In the genomic region with DNA sequence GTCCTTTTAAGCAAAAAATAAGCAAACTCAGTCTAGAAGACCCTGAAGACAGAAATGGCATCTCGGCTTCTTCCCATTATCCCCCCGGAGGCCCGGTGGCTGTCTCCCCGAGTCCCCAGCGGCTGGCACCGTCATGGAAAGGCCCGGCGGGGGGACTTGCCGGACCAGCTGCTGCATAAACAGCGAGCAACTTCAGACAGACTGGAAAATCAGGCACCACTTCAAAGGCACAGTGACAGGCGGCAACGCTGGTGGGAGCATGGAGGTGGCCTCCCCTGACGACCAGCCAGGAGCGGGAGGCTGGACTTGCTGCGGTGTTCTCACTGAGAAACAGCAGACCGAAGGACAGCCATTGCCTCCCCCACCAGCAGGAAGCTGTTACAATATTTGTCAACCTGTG, we compare ENCODE assay signal across 14 cellular contexts.
DNase-seq lines count a peak whose midpoint lies in the region; ATAC-seq lines count a peak whose summit lies in the region.
"Had no signal": no experiment of that assay in that cellular context is flagged by ENCODE, and none has a peak within 500 bp of the region (broad histone marks: within the 10 kb centered on the region; RNA-seq: fewer than 3 reads in every experiment).

No MANE protein-coding gene starts in this region.

- no peak overlapping the region for H3K4me3 ChIP-seq in effector memory CD4-positive, alpha-beta T cell (ENCODE audit: insufficient read depth, low read depth, low read length, poor library complexity, severe bottlenecking)

- H3K4me1 ChIP-seq in effector memory CD4-positive, alpha-beta T cell (ENCODE audit: control insufficient read depth, insufficient read depth, low read length, poor library complexity, severe bottlenecking) = no peaks in the 10 kb centered on the region

- H3K27me3 ChIP-seq in effector memory CD4-positive, alpha-beta T cell (replicated peaks; ENCODE audit: control insufficient read depth, insufficient read depth, low read length, poor library complexity, severe bottlenecking) = no peaks in the 10 kb centered on the region

- no peaks in the 10 kb centered on the region for H3K9me3 ChIP-seq in effector memory CD4-positive, alpha-beta T cell (ENCODE audit: control insufficient read depth, low read length)

- no peak overlapping the region for H3K27ac ChIP-seq in effector memory CD4-positive, alpha-beta T cell (ENCODE audit: insufficient read depth, low read length, poor library complexity, severe bottlenecking)

- no peak for ATAC-seq in HG02870 (IDR thresholded peaks at IDR 0.05; ENCODE audit: unreplicated experiment)
- ATAC-seq in GM18498 (IDR thresholded peaks at IDR 0.05; ENCODE audit: unreplicated experiment) = no peak
- ATAC-seq: T-helper 17 cell had no signal

- DNase-seq in DMS53 (lab: John Stamatoyannopoulos, UW) = peak; percentile 43
- DNase-seq in DMS53 treated with DMSO at 0.1 percent for 48 hours (lab: John Stamatoyannopoulos, UW; ENCODE audit: unreplicated experiment) = no peak
- DNase-seq in DMS153 treated with DMSO at 0.1 percent for 48 hours (lab: John Stamatoyannopoulos, UW; ENCODE audit: unreplicated experiment) = peak; percentile 20
- peak; percentile 29 for DNase-seq in NCI-H1417 treated with DMSO at 0.1 percent for 48 hours (lab: John Stamatoyannopoulos, UW)
- DNase-seq in SHP77 (lab: John Stamatoyannopoulos, UW) = peak; percentile 55 to 73
- DNase-seq in effector memory CD4-positive, alpha-beta T cell = no peak
- DNase-seq: 8988T, HCEC 1CT, NCI-H187, NCI-H748 treated with DMSO at 0.1 percent for 48 hours, OCI-M1, T-helper 17 cell had no signal

- no peaks in the 10 kb centered on the region for H3K36me3 ChIP-seq in effector memory CD4-positive, alpha-beta T cell (ENCODE audit: control insufficient read depth, insufficient read depth, low read length)

Comparison
In these comparisons a context has a peak if more than half of its experiments do, and no peak if none do; other contexts are left out.
1. DNase-seq: peak in DMS53 (single experiment), DMS153 treated with DMSO at 0.1 percent for 48 hours (single experiment), NCI-H1417 treated with DMSO at 0.1 percent for 48 hours (single experiment) and SHP77 (2 of 2); none in DMS53 treated with DMSO at 0.1 percent for 48 hours (single experiment) and effector memory CD4-positive, alpha-beta T cell (0 of 3).